Comparison of ENCODE assay signal across 1 cellular context in the genomic region with DNA sequence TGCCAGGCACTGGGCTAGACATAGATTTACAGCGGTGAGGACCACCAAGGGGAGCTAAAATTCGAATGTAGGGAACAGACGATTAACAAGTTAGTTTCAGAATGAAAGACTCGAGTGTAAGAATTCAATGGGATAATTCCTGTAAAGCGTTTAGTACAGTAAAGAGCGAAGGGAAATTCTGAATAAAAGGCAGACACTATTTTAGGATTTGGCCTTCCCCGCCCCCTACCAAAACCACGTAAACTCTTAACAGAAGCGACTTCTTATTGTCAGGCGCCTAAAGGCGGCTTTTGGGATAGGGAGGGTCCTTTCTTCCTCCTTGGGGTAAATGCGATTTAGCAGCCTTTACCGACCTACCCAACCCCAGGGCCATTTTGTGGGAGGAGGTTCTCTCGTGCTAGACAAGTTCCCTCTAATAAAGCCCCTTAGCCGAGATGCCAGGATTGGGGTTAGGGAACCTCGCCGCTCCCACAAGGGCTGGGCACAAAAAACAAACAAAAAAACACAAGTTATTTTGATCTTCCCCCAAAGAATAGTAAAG.
TF ChIP-seq lines count a peak whose summit lies in the region.

No MANE protein-coding gene starts in this region.

TF ChIP-seq in IMR-90, 13 proteins besides CTCF, POLR2A, EP300 and RAD21:
- no peak for TF ChIP-seq SMC3 (IDR thresholded peaks at IDR 0.05; ENCODE audit: low read depth, low read length)
